In the genomic region with DNA sequence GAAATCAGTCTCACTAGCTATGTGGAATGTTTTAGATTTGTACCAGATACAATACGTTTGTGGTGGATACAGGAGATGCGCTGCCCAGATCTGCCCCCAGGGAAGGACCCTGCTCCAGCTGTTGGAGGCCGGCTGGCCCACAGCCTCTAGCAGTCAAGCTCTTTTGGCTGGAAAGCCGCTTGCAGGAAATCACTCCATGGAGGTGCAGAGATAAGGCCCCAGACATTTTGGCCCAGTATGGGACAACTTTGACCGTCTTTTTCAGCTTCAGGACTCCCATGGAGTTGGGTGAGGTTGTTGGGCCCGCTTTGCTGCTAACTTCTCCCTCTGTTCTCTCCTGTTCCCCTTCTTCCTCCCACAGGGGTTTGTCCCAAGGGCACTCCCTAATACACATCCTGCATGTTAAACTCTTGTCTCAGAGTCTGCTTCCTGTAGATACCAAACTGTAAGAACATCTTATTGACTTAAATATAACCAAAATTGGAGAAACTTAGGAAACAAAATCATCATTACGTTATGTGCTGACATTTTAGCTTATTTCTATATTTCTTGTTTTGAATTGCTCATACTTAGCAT, we compare ENCODE assay signal across 23 cellular contexts. TPM values are rescaled to one million over a fixed set of nuclear protein-coding genes. Genes with fewer than 3 reads are reported as not detected.
DNase-seq lines count a peak whose midpoint lies in the region; ATAC-seq and TF ChIP-seq lines count a peak whose summit lies in the region.
"Had no signal": no experiment of that assay in that cellular context is flagged by ENCODE, and none has a peak within 500 bp of the region (broad histone marks: within the 10 kb centered on the region; RNA-seq: fewer than 3 reads in every experiment).

No MANE protein-coding gene starts in this region.

- H3F3A ChIP-seq in OCI-LY1 (ENCODE audit: insufficient read depth, low read length): no peaks in the 10 kb centered on the region

- H3K9me3 ChIP-seq in heart left ventricle: no peaks in the 10 kb centered on the region
- no peaks in the 10 kb centered on the region for H3K9me3 ChIP-seq in OCI-LY1 (ENCODE audit: low read length)
- H3K9me3 ChIP-seq in spleen: no peaks in the 10 kb centered on the region
- H3K9me3 ChIP-seq: esophagus muscularis mucosa, gastroesophageal sphincter, prostate gland had no signal

- peak in 2 of 5 donors; percentile 19 to 63 for DNase-seq in heart left ventricle
- no peak for DNase-seq in cardiac septum (ENCODE audit: low spot score)
- peak; percentile 10 for DNase-seq in endothelial cell (ENCODE audit: low spot score)
- no peak for DNase-seq in spleen
- DNase-seq in T1000 (lab: John Stamatoyannopoulos, UW): no peak
- DNase-seq in foreskin melanocyte: no peak
- no peak for DNase-seq in chondrocyte (ENCODE audit: low spot score)
- DNase-seq: activated CD8-positive, alpha-beta memory T cell treated with anti-CD3 and anti-CD28 coated beads for 24 hours; activated naive CD4-positive, alpha-beta T cell treated with Interleukin-2 at 50 U/mL for 16 hours; activated T-cell treated with anti-CD3 and anti-CD28 coated beads, Interleukin-2, amount 50 U/mL, for 4 hours; CD8-positive, alpha-beta T cell; effector CD4-positive, alpha-beta T cell; GF-D8; NCI-H774; SIG-M5 had no signal

- H3K27ac Mint-ChIP-seq in endothelial cell (ENCODE audit: unreplicated experiment): peak overlapping the region; percentile 65
- H3K27ac Mint-ChIP-seq in chondrocyte (ENCODE audit: unreplicated experiment): no peak overlapping the region
- H3K27ac Mint-ChIP-seq: CD8-positive, alpha-beta T cell; mesothelial cell of epicardium had no signal

- H3K4me1 ChIP-seq in heart left ventricle (peaks cover 0 to 34% (median 19%) of the 10 kb centered on the region in 12 donors), OCI-LY1 (ENCODE audit: insufficient read depth, low read length, severe bottlenecking) (peaks cover 63% of the 10 kb centered on the region), spleen (peaks cover 0 to 42% (median 20%) of the 10 kb centered on the region in 6 donors)
- H3K4me1 ChIP-seq: prostate gland had no signal

- no peak for TF ChIP-seq POLR2A in heart left ventricle (IDR thresholded peaks at IDR 0.05)
- TF ChIP-seq POLR2A in spleen (IDR thresholded peaks at IDR 0.05): no peak

- H3K27ac ChIP-seq in heart left ventricle (peak overlapping the region in 8 of 12 donors; percentile 8 to 85 (median 74)), OCI-LY1 (ENCODE audit: low read depth, low read length, poor library complexity, severe bottlenecking) (peak overlapping the region; percentile 46), spleen (peak overlapping the region; percentile 9 to 95 (median 71))
- H3K27ac ChIP-seq: esophagus muscularis mucosa, gastroesophageal sphincter had no signal

- H3K36me3 Mint-ChIP-seq in endothelial cell (ENCODE audit: low read depth, unreplicated experiment): no peaks in the 10 kb centered on the region
- H3K36me3 Mint-ChIP-seq in chondrocyte (ENCODE audit: low read depth): no peaks in the 10 kb centered on the region
- H3K36me3 Mint-ChIP-seq: CD8-positive, alpha-beta T cell; mesothelial cell of epicardium had no signal

- ATAC-seq in heart left ventricle: peak in 3 of 4 donors; percentile 23 to 63 (median 31)
- ATAC-seq: activated CD4-positive, CD25-positive, alpha-beta regulatory T cell treated with anti-CD3 and anti-CD28 coated beads, Interleukin-2, amount 50 U/mL, for 24 hours; activated T-cell treated with anti-CD3 and anti-CD28 coated beads, Interleukin-2, amount 50 U/mL, for 4 hours; CD8-positive, alpha-beta T cell; gastroesophageal sphincter had no signal

- TF ChIP-seq CTCF in heart left ventricle (IDR thresholded peaks at IDR 0.05): no peak
- TF ChIP-seq CTCF in OCI-LY1 (IDR thresholded peaks at IDR 0.05; ENCODE audit: low read length): no peak
- no peak for TF ChIP-seq CTCF in endothelial cell (IDR thresholded peaks at IDR 0.05; ENCODE audit: unreplicated experiment)
- TF ChIP-seq CTCF in spleen (IDR thresholded peaks at IDR 0.05 in 8 of 11, conservative IDR thresholded peaks at IDR 0.05 in 3 of 11): no peak
- TF ChIP-seq CTCF in chondrocyte (IDR thresholded peaks at IDR 0.05): no peak

- H2AFZ ChIP-seq in OCI-LY1 (ENCODE audit: low read length): no peak overlapping the region

- intact Hi-C loops in heart left ventricle (cut with DNase I): no loop called here
- intact Hi-C loops in cardiac septum (cut with DNase I): loop anchor here (2.0 kb wide), 1 partner anchor 48 kb away; no protein-coding TSS in a partner anchor
- intact Hi-C loops in spleen (cut with DNase I; ENCODE audit: low total_unique reads): no loop called here

- H3K79me2 ChIP-seq in OCI-LY1 (ENCODE audit: insufficient read depth, low read length): no peaks in the 10 kb centered on the region

- no peaks in the 10 kb centered on the region for H4K20me1 ChIP-seq in OCI-LY1 (ENCODE audit: insufficient read depth, low read length)

- H3K36me3 ChIP-seq in heart left ventricle: no peaks in the 10 kb centered on the region
- H3K36me3 ChIP-seq in OCI-LY1 (ENCODE audit: insufficient read depth, low read length): no peaks in the 10 kb centered on the region; the same call in 1 of the 2 replicates
- H3K36me3 ChIP-seq in spleen: no peaks in the 10 kb centered on the region
- H3K36me3 ChIP-seq: esophagus muscularis mucosa, gastroesophageal sphincter, prostate gland had no signal

- H3K9me2 ChIP-seq in OCI-LY1 (ENCODE audit: low read depth, low read length): no peaks in the 10 kb centered on the region

- no peaks in the 10 kb centered on the region for H3K27me3 ChIP-seq in heart left ventricle
- H3K27me3 ChIP-seq in OCI-LY1 (ENCODE audit: insufficient read depth, low read length): peaks cover 5% of the 10 kb centered on the region; the same call in 1 of the 2 replicates
- H3K27me3 ChIP-seq in spleen (replicated peaks in 1 of 7): peaks cover 0 to 11% (median 0%) of the 10 kb centered on the region in 7 donors
- H3K27me3 ChIP-seq: esophagus muscularis mucosa had no signal

- H3K9ac ChIP-seq in OCI-LY1 (ENCODE audit: low read length): no peak overlapping the region

- H3K27me3 Mint-ChIP-seq in endothelial cell (ENCODE audit: unreplicated experiment) (peaks cover 3% of the 10 kb centered on the region), chondrocyte (ENCODE audit: low read depth) (no peaks in the 10 kb centered on the region)
- H3K27me3 Mint-ChIP-seq: central memory CD8-positive, alpha-beta T cell had no signal

- 51 to 60% (median 57%) methylated on average over 7 of the region's 7 CpGs for WGBS in heart left ventricle, 4 donors
- 62 to 73% (median 69%) methylated on average over 7 of the region's 7 CpGs for WGBS in spleen, 5 donors

- H3K4me3 Mint-ChIP-seq in endothelial cell (ENCODE audit: unreplicated experiment) (no peak overlapping the region), chondrocyte (ENCODE audit: unreplicated experiment) (no peak overlapping the region)
- H3K4me3 Mint-ChIP-seq: activated T-cell treated with anti-CD3 and anti-CD28 coated beads, Interleukin-2, amount 50 U/mL, for 4 hours; CD8-positive, alpha-beta T cell; mesothelial cell of epicardium had no signal

- no peak overlapping the region for H3K4me2 ChIP-seq in OCI-LY1 (ENCODE audit: low read length)

- H3K9me3 Mint-ChIP-seq in endothelial cell (ENCODE audit: unreplicated experiment): no peaks in the 10 kb centered on the region
- no peaks in the 10 kb centered on the region for H3K9me3 Mint-ChIP-seq in chondrocyte (ENCODE audit: low read depth)
- H3K9me3 Mint-ChIP-seq: activated T-cell treated with anti-CD3 and anti-CD28 coated beads, Interleukin-2, amount 50 U/mL, for 4 hours; CD8-positive, alpha-beta T cell; central memory CD8-positive, alpha-beta T cell; mesothelial cell of epicardium had no signal

- H3K4me3 ChIP-seq in heart left ventricle: no peak overlapping the region
- H3K4me3 ChIP-seq in OCI-LY1 (ENCODE audit: low read depth, low read length, poor library complexity, severe bottlenecking): no peak overlapping the region
- H3K4me3 ChIP-seq in spleen: no peak overlapping the region
- H3K4me3 ChIP-seq: esophagus muscularis mucosa, gastroesophageal sphincter, prostate gland had no signal

- H3K4me1 Mint-ChIP-seq in endothelial cell (ENCODE audit: unreplicated experiment) (peaks cover 40% of the 10 kb centered on the region), chondrocyte (ENCODE audit: low read depth) (peaks cover 4% of the 10 kb centered on the region)

RNA-seq across cellular contexts. Expression of a gene that starts 1.7 kb away (rescaled TPM):
- total RNA-seq in heart left ventricle (1 to 10 TPM; 1.5 to 7.2 (median 2.8) TPM), cardiac septum (5.2 TPM), endothelial cell (ENCODE audit: unreplicated experiment) (50.6 TPM), spleen (10 to 100 TPM; 11.5 to 46.0 (median 24.4) TPM), chondrocyte (0.67 to 1.2 TPM in 2 of 3 replicates, not detected in the other)
- polyA plus RNA-seq in heart left ventricle (1 to 10 TPM; 1.3 to 4.0 TPM), spleen (1 to 10 TPM; 4.2 to 9.4 (median 4.4) TPM)
- total RNA-seq: T-helper 2 cell treated with Interferon-gamma antibody and Interleukin-4, amounts not matched to agents 100 ng/mL and 5 ng/mL, for 36 hours had no signal

RNA-seq across cellular contexts. Expression of a gene that starts 18.1 kb away (rescaled TPM):
- total RNA-seq in heart left ventricle (10 to 100 TPM in 8 of 9 donors, 1 to 10 TPM in 1; 9.6 to 24.5 (median 12.5) TPM), cardiac septum (13.5 TPM), endothelial cell (ENCODE audit: unreplicated experiment) (71.3 TPM), spleen (10 to 100 TPM; 50.9 to 78.4 (median 76.2) TPM), chondrocyte (40.2 to 45.4 TPM (median 43.8 TPM) in 3 replicates)
- polyA plus RNA-seq in heart left ventricle (1 to 10 TPM; 3.4 to 7.6 TPM), spleen (10 to 100 TPM; 12.2 to 21.0 (median 13.3) TPM)
